Comparison of ENCODE assay signal across 1 cellular context in genomic region chr7:553637-554111, GRCh38.
TF ChIP-seq lines count a peak whose summit lies in the region.

No MANE protein-coding gene starts in this region.

TF ChIP-seq in HepG2, 621 proteins besides CTCF, POLR2A, EP300 and RAD21 (continued from another document and continues in another):
- TF ChIP-seq, protein P1, sequence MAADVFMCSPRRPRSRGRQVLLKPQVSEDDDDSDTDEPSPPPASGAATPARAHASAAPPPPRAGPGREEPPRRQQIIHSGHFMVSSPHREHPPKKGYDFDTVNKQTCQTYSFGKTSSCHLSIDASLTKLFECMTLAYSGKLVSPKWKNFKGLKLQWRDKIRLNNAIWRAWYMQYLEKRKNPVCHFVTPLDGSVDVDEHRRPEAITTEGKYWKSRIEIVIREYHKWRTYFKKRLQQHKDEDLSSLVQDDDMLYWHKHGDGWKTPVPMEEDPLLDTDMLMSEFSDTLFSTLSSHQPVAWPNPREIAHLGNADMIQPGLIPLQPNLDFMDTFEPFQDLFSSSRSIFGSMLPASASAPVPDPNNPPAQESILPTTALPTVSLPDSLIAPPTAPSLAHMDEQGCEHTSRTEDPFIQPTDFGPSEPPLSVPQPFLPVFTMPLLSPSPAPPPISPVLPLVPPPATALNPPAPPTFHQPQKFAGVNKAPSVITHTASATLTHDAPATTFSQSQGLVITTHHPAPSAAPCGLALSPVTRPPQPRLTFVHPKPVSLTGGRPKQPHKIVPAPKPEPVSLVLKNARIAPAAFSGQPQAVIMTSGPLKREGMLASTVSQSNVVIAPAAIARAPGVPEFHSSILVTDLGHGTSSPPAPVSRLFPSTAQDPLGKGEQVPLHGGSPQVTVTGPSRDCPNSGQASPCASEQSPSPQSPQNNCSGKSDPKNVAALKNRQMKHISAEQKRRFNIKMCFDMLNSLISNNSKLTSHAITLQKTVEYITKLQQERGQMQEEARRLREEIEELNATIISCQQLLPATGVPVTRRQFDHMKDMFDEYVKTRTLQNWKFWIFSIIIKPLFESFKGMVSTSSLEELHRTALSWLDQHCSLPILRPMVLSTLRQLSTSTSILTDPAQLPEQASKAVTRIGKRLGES (CRISPR knock-in tag; IDR thresholded peaks at IDR 0.05; ENCODE audit: borderline replicate concordance), result no peak
- TF ChIP-seq IKZF1 (IDR thresholded peaks at IDR 0.05) (no peak), NR2F1 (CRISPR knock-in tag; IDR thresholded peaks at IDR 0.05) (no peak), ZNF883 (CRISPR knock-in tag; IDR thresholded peaks at IDR 0.05; ENCODE audit: not compliant biosample characterization) (no peak), BCL6 (CRISPR knock-in tag; IDR thresholded peaks at IDR 0.05) (peak; percentile 44), AKNA (CRISPR knock-in tag; IDR thresholded peaks at IDR 0.05; ENCODE audit: borderline replicate concordance) (no peak), ZNF367 (CRISPR knock-in tag; IDR thresholded peaks at IDR 0.05; ENCODE audit: borderline replicate concordance) (no peak), KDM2A (CRISPR knock-in tag; IDR thresholded peaks at IDR 0.05; ENCODE audit: borderline replicate concordance, low read depth) (no peak; the same call in 1 of the 2 replicates), U2AF1 (optimal IDR thresholded peaks at IDR 0.05; ENCODE audit: low read depth, low read length) (no peak), PHF21A (CRISPR knock-in tag; IDR thresholded peaks at IDR 0.05) (no peak), ZFP37 (CRISPR knock-in tag; IDR thresholded peaks at IDR 0.05; ENCODE audit: borderline replicate concordance) (no peak), TEAD3 (CRISPR knock-in tag; optimal IDR thresholded peaks at IDR 0.05; ENCODE audit: borderline replicate concordance) (peak; percentile 7), ZSCAN31 (CRISPR knock-in tag; IDR thresholded peaks at IDR 0.05; ENCODE audit: low read depth) (no peak), ZNF121 (CRISPR knock-in tag; IDR thresholded peaks at IDR 0.05) (no peak), ZBTB1 (CRISPR knock-in tag; IDR thresholded peaks at IDR 0.05; ENCODE audit: borderline replicate concordance) (no peak), POGZ (CRISPR knock-in tag; IDR thresholded peaks at IDR 0.05) (no peak), TBX3 (IDR thresholded peaks at IDR 0.05; ENCODE audit: borderline replicate concordance) (no peak), RERE (CRISPR knock-in tag; IDR thresholded peaks at IDR 0.05; ENCODE audit: low read depth) (no peak), PLRG1 (conservative IDR thresholded peaks at IDR 0.05) (no peak), EHMT2 (IDR thresholded peaks at IDR 0.05; ENCODE audit: borderline replicate concordance, low read depth, low read length) (no peak), CCDC6 (CRISPR knock-in tag; IDR thresholded peaks at IDR 0.05) (0 out of 2 replicates have a peak, but pooled peaks have one; percentile 59), NCOR1 (IDR thresholded peaks at IDR 0.05; ENCODE audit: borderline replicate concordance, low read length) (no peak), ZNF558 (CRISPR knock-in tag; IDR thresholded peaks at IDR 0.05; ENCODE audit: borderline replicate concordance) (no peak), NKX3-1 (CRISPR knock-in tag; IDR thresholded peaks at IDR 0.05) (no peak), HMGA1 (CRISPR knock-in tag; conservative IDR thresholded peaks at IDR 0.05) (no peak), ZNF563 (CRISPR knock-in tag; IDR thresholded peaks at IDR 0.05) (no peak), ETV6 (CRISPR knock-in tag; conservative IDR thresholded peaks at IDR 0.05) (no peak), ZNF605 (CRISPR knock-in tag; IDR thresholded peaks at IDR 0.05) (0 out of 2 replicates have a peak, but pooled peaks have one; percentile 6)
- TF ChIP-seq, protein P2, sequence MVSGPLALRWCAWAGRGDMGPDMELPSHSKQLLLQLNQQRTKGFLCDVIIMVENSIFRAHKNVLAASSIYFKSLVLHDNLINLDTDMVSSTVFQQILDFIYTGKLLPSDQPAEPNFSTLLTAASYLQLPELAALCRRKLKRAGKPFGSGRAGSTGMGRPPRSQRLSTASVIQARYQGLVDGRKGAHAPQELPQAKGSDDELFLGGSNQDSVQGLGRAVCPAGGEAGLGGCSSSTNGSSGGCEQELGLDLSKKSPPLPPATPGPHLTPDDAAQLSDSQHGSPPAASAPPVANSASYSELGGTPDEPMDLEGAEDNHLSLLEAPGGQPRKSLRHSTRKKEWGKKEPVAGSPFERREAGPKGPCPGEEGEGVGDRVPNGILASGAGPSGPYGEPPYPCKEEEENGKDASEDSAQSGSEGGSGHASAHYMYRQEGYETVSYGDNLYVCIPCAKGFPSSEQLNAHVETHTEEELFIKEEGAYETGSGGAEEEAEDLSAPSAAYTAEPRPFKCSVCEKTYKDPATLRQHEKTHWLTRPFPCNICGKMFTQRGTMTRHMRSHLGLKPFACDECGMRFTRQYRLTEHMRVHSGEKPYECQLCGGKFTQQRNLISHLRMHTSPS (CRISPR knock-in tag; IDR thresholded peaks at IDR 0.05; ENCODE audit: low read depth), result peak; percentile 93
- TF ChIP-seq, protein P3, sequence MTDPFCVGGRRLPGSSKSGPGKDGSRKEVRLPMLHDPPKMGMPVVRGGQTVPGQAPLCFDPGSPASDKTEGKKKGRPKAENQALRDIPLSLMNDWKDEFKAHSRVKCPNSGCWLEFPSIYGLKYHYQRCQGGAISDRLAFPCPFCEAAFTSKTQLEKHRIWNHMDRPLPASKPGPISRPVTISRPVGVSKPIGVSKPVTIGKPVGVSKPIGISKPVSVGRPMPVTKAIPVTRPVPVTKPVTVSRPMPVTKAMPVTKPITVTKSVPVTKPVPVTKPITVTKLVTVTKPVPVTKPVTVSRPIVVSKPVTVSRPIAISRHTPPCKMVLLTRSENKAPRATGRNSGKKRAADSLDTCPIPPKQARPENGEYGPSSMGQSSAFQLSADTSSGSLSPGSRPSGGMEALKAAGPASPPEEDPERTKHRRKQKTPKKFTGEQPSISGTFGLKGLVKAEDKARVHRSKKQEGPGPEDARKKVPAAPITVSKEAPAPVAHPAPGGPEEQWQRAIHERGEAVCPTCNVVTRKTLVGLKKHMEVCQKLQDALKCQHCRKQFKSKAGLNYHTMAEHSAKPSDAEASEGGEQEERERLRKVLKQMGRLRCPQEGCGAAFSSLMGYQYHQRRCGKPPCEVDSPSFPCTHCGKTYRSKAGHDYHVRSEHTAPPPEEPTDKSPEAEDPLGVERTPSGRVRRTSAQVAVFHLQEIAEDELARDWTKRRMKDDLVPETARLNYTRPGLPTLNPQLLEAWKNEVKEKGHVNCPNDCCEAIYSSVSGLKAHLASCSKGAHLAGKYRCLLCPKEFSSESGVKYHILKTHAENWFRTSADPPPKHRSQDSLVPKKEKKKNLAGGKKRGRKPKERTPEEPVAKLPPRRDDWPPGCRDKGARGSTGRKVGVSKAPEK (CRISPR knock-in tag; IDR thresholded peaks at IDR 0.05; ENCODE audit: borderline replicate concordance), result no peak
- TF ChIP-seq, protein P4, sequence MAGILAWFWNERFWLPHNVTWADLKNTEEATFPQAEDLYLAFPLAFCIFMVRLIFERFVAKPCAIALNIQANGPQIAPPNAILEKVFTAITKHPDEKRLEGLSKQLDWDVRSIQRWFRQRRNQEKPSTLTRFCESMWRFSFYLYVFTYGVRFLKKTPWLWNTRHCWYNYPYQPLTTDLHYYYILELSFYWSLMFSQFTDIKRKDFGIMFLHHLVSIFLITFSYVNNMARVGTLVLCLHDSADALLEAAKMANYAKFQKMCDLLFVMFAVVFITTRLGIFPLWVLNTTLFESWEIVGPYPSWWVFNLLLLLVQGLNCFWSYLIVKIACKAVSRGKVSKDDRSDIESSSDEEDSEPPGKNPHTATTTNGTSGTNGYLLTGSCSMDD (CRISPR knock-in tag; IDR thresholded peaks at IDR 0.05), result no peak
- TF ChIP-seq, protein P5, sequence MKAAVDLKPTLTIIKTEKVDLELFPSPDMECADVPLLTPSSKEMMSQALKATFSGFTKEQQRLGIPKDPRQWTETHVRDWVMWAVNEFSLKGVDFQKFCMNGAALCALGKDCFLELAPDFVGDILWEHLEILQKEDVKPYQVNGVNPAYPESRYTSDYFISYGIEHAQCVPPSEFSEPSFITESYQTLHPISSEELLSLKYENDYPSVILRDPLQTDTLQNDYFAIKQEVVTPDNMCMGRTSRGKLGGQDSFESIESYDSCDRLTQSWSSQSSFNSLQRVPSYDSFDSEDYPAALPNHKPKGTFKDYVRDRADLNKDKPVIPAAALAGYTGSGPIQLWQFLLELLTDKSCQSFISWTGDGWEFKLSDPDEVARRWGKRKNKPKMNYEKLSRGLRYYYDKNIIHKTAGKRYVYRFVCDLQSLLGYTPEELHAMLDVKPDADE (CRISPR knock-in tag; IDR thresholded peaks at IDR 0.05), result no peak
- TF ChIP-seq, protein P6, sequence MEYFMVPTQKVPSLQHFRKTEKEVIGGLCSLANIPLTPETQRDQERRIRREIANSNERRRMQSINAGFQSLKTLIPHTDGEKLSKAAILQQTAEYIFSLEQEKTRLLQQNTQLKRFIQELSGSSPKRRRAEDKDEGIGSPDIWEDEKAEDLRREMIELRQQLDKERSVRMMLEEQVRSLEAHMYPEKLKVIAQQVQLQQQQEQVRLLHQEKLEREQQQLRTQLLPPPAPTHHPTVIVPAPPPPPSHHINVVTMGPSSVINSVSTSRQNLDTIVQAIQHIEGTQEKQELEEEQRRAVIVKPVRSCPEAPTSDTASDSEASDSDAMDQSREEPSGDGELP (IDR thresholded peaks at IDR 0.05; ENCODE audit: borderline replicate concordance, low read depth), result peak; percentile 68
- TF ChIP-seq, protein P7, sequence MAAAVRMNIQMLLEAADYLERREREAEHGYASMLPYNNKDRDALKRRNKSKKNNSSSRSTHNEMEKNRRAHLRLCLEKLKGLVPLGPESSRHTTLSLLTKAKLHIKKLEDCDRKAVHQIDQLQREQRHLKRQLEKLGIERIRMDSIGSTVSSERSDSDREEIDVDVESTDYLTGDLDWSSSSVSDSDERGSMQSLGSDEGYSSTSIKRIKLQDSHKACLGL (CRISPR knock-in tag; IDR thresholded peaks at IDR 0.05), result 0 out of 2 replicates have a peak, but pooled peaks have one; percentile 4
- TF ChIP-seq, protein P8, sequence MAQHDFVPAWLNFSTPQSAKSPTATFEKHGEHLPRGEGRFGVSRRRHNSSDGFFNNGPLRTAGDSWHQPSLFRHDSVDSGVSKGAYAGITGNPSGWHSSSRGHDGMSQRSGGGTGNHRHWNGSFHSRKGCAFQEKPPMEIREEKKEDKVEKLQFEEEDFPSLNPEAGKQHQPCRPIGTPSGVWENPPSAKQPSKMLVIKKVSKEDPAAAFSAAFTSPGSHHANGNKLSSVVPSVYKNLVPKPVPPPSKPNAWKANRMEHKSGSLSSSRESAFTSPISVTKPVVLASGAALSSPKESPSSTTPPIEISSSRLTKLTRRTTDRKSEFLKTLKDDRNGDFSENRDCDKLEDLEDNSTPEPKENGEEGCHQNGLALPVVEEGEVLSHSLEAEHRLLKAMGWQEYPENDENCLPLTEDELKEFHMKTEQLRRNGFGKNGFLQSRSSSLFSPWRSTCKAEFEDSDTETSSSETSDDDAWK (CRISPR knock-in tag; IDR thresholded peaks at IDR 0.05), result no peak
